Comparison of ENCODE assay signal across 8 cellular contexts in the genomic region with DNA sequence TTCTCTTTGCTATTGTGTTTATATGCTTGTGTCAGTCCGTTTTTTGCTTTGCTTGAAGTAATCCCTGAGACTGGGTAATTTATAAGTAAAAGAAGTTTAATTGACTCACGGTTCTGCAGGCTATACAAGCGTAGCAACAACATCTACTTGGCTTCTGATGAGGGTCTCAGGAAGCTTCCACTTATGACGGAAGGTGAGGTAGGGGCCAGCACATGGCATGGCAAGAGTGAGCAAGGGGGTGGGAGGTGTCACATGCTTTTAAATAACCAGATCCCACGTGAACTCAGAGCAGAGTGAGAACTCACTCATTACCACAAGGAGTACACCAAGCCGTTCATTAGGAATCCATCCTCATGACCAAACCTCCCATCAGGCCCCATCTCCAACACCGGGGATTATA.
"Had no signal": no experiment of that assay in that cellular context is flagged by ENCODE, and none has a peak within 500 bp of the region (broad histone marks: within the 10 kb centered on the region; RNA-seq: fewer than 3 reads in every experiment).

No MANE protein-coding gene starts in this region.

- H3K4me3 ChIP-seq: GM12878 had no signal

- FAIRE-seq: G401.6, GM12878, GM12891, GM12892, GM18507, GM19239 had no signal

- DNase-seq: GDM1, GF-D8 had no signal

- ATAC-seq: GM12878 had no signal
